9 cellular contexts compared by ENCODE assay signal in the genomic region with DNA sequence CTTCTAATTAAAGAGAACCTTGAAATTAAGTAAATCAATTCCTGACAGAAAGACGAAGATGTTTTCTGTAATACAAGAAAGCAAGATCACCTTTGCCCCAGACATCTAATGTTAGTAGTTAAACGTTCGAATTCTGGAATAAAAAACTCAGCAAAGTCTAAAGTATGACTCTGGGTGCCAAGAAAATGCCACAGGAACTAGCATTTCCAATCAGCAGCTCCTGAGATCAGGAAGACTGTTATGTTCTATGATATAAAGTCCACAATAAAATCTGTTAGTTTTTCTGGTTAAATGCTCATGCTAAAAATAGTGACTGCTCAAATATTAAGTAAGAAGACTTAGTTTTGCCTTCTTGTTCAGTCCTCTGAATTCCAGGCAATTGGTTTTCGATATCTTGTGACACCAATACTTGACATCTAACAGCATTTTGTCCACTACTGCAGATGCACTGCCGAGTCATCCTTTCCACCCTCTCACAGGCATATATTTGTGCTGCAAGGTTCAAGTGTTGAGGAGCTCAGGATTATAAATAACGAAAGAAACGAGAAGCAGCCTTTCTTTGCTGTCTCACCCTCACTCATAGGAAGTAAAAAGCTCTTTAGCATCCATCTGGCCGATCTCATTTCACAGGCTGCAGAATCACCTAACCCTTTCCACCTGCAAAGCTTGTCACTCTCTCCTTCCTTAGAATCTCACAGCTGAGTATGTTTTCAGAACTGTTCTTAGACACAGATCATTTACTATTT. TPM values are rescaled to one million over a fixed set of nuclear protein-coding genes. Genes with fewer than 3 reads are reported as not detected.
A peak's percentile ranks its signal among the peaks of the same experiment; 100 is the strongest.
DNase-seq lines count a peak whose midpoint lies in the region; ATAC-seq, FAIRE-seq and TF ChIP-seq lines count a peak whose summit lies in the region.
"Had no signal": no experiment of that assay in that cellular context is flagged by ENCODE, and none has a peak within 500 bp of the region (broad histone marks: within the 10 kb centered on the region; RNA-seq: fewer than 3 reads in every experiment).

No MANE protein-coding gene starts in this region.

- peak overlapping the region; percentile 5 for H3K4me3 Mint-ChIP-seq in activated CD4-positive, alpha-beta memory T cell treated with anti-CD3 and anti-CD28 coated beads, Interleukin-2, amount 10 ng/mL, durations not matched to agents 7 days and 5 days

- TF ChIP-seq CTCF in AG09309 (IDR thresholded peaks at IDR 0.05; ENCODE audit: control insufficient read depth, insufficient read depth, low read depth, low read length, missing control alignments) (no peak), upper lobe of right lung (IDR thresholded peaks at IDR 0.05) (no peak)

- intact Hi-C loops in upper lobe of right lung (cut with DNase I): no loop called here

- peak overlapping the region; percentile 86 for H3K27ac ChIP-seq in upper lobe of right lung

- H3K27me3 Mint-ChIP-seq in activated CD4-positive, alpha-beta memory T cell treated with anti-CD3 and anti-CD28 coated beads, Interleukin-2, amount 10 ng/mL, durations not matched to agents 7 days and 5 days: no peaks in the 10 kb centered on the region

- POLR2A ChIA-PET in activated CD4-positive, alpha-beta memory T cell treated with anti-CD3 and anti-CD28 coated beads, Interleukin-2, amount 10 ng/mL, durations not matched to agents 7 days and 5 days (lab: Charles Lee): interaction anchor here (0.7 to 7.5 kb wide), 4 partner anchors 8 to 135 kb away, joined by 3 to 45 read pairs (median 11); partner anchors contain the start of gene SSH1

- peak overlapping the region; percentile 67 for H3K27ac Mint-ChIP-seq in activated CD4-positive, alpha-beta memory T cell treated with anti-CD3 and anti-CD28 coated beads, Interleukin-2, amount 10 ng/mL, durations not matched to agents 7 days and 5 days

- peaks cover 22% of the 10 kb centered on the region for H3K36me3 ChIP-seq in upper lobe of right lung

- peaks cover 57% of the 10 kb centered on the region for H3K36me3 Mint-ChIP-seq in activated CD4-positive, alpha-beta memory T cell treated with anti-CD3 and anti-CD28 coated beads, Interleukin-2, amount 10 ng/mL, durations not matched to agents 7 days and 5 days (ENCODE audit: low read depth)

- no peaks in the 10 kb centered on the region for H3K9me3 ChIP-seq in upper lobe of right lung

- H3K4me1 Mint-ChIP-seq in activated CD4-positive, alpha-beta memory T cell treated with anti-CD3 and anti-CD28 coated beads, Interleukin-2, amount 10 ng/mL, durations not matched to agents 7 days and 5 days: peaks cover 83% of the 10 kb centered on the region

- DNase-seq in AG09309 (ENCODE audit: low read depth) (no peak), left kidney (ENCODE audit: low read depth, low spot score) (peak; percentile 46), upper lobe of right lung (no peak), frontal cortex (ENCODE audit: low spot score in 2 of 2) (no peak)
- DNase-seq in activated CD4-positive, alpha-beta memory T cell treated with anti-CD3 and anti-CD28 coated beads, Interleukin-2, amount 10 ng/mL, durations not matched to agents 7 days and 5 days: no peak

- H3K4me3 ChIP-seq in AG09309 (ENCODE audit: control insufficient read depth, low read depth, low read length) (peak overlapping the region; percentile 3; the same call in 1 of the 2 replicates), upper lobe of right lung (no peak overlapping the region)

- H3K4me1 ChIP-seq in upper lobe of right lung: peaks cover 83% of the 10 kb centered on the region

- no peaks in the 10 kb centered on the region for H3K27me3 ChIP-seq in upper lobe of right lung

- no peaks in the 10 kb centered on the region for H3K9me3 Mint-ChIP-seq in activated CD4-positive, alpha-beta memory T cell treated with anti-CD3 and anti-CD28 coated beads, Interleukin-2, amount 10 ng/mL, durations not matched to agents 7 days and 5 days

- no peak for FAIRE-seq in frontal cortex (lab: Jason Lieb, UNC)

- ATAC-seq in GM21825 (IDR thresholded peaks at IDR 0.05; ENCODE audit: unreplicated experiment) (peak; percentile 35), upper lobe of right lung (no peak), GM18909 (IDR thresholded peaks at IDR 0.05; ENCODE audit: poor library complexity, unreplicated experiment) (no peak), GM19463 (IDR thresholded peaks at IDR 0.05; ENCODE audit: unreplicated experiment) (no peak)

- CTCF ChIA-PET in activated CD4-positive, alpha-beta memory T cell treated with anti-CD3 and anti-CD28 coated beads, Interleukin-2, amount 10 ng/mL, durations not matched to agents 7 days and 5 days (lab: Charles Lee): interaction anchor here (1.0 to 1.7 kb wide), 4 partner anchors 9 to 208 kb away, joined by 3 to 4 read pairs (median 4); no protein-coding TSS in a partner anchor

RNA-seq across cellular contexts. Expression of gene SSH1, which starts 32.0 kb away (rescaled TPM):
- total RNA-seq in activated CD4-positive, alpha-beta memory T cell treated with anti-CD3 and anti-CD28 coated beads, Interleukin-2, amount 10 ng/mL, durations not matched to agents 7 days and 5 days: 10 to 100 TPM; 56.7 to 57.4 TPM
- total RNA-seq in upper lobe of right lung (46.0 TPM), frontal cortex (4.1 TPM)

RNA-seq across cellular contexts. Expression of gene DAO, which starts 54.5 kb away (rescaled TPM):
- not detected for total RNA-seq in activated CD4-positive, alpha-beta memory T cell treated with anti-CD3 and anti-CD28 coated beads, Interleukin-2, amount 10 ng/mL, durations not matched to agents 7 days and 5 days
- total RNA-seq in upper lobe of right lung (0.26 TPM), frontal cortex (not detected)
- total RNA-seq: dermis microvascular lymphatic vessel endothelial cell had no signal
